Comparison of ENCODE assay signal across 7 cellular contexts in genomic region chr22:22117864-22118544, GRCh38.
DNase-seq lines count a peak whose midpoint lies in the region; ATAC-seq and TF ChIP-seq lines count a peak whose summit lies in the region.
"Not testable (repeated sequence)": the region's sequence is repeated elsewhere in the genome, so short reads cannot be mapped to it uniquely, and the experiment has no call there.

No MANE protein-coding gene starts in this region.

- not testable (repeated sequence) for DNase-seq in CD14-positive monocyte (ENCODE audit: low spot score); HL-60 (ENCODE audit: low read depth in 1 of 2, low spot score in 1 of 2); activated T-cell treated with anti-CD3 and anti-CD28 coated beads, Interleukin-2, amount 50 U/mL, for 4 hours; mammary epithelial cell
- DNase-seq in T-cell = peak in 1 of 34 experiments; percentile 7
- DNase-seq in stimulated activated naive B cell treated with anti-CD40 and anti-IgM and Interleukin-4, amounts not matched to agents 10 μg/mL and 1 μg/mL and 100 μg/mL, for 72 hours = peak; percentile 23

- H3K4me1 ChIP-seq in mammary epithelial cell (ENCODE audit: insufficient read depth, low read length) = not testable (repeated sequence)
- H3K4me1 ChIP-seq in neutrophil (ENCODE audit: control insufficient read depth in 1 of 2, insufficient read depth in 1 of 2, low read depth in 1 of 2, low read length in 1 of 2) = peaks cover 19 to 22% of the 10 kb centered on the region in 2 experiments

- POLR2A ChIA-PET in T-cell (lab: Charles Lee) = not testable (repeated sequence)

- dilution Hi-C loops in mammary epithelial cell (cut with HindIII; ENCODE audit: low sequenced_read_pairs) = not testable (repeated sequence)

- not testable (repeated sequence) for ATAC-seq in T-cell (replicated peaks in 1 of 4); activated T-cell treated with anti-CD3 and anti-CD28 coated beads, Interleukin-2, amount 50 U/mL, for 4 hours
- peak; percentile 67 to 76 for ATAC-seq in stimulated activated naive B cell treated with anti-CD40 and anti-IgM and Interleukin-4, amounts not matched to agents 10 μg/mL and 1 μg/mL and 100 μg/mL, for 72 hours (replicated peaks)

- not testable (repeated sequence) for H3K4me1 Mint-ChIP-seq in CD14-positive monocyte; T-cell; activated T-cell treated with anti-CD3 and anti-CD28 coated beads, Interleukin-2, amount 50 U/mL, for 4 hours (ENCODE audit: low read depth)
- H3K4me1 Mint-ChIP-seq in stimulated activated naive B cell treated with anti-CD40 and anti-IgM and Interleukin-4, amounts not matched to agents 10 μg/mL and 1 μg/mL and 100 μg/mL, for 72 hours = peaks cover 20 to 22% of the 10 kb centered on the region in 2 donors

- intact Hi-C loops in CD14-positive monocyte (cut with micrococcal nuclease); mammary epithelial cell (cut with micrococcal nuclease): not testable (repeated sequence)

- in situ Hi-C loops in mammary epithelial cell (cut with MboI; ENCODE audit: low sequenced_read_pairs in 2 of 2) = not testable (repeated sequence)

- H3K27me3 ChIP-seq in HL-60 (ENCODE audit: insufficient read depth, poor library complexity, severe bottlenecking); mammary epithelial cell (ENCODE audit: insufficient read depth, low read length); neutrophil: not testable (repeated sequence)

- H3K27ac Mint-ChIP-seq in CD14-positive monocyte (peak overlapping the region in 3 of 7 donors; percentile 2 to 87 (median 22)), T-cell (peak overlapping the region in 1 of 2 donors; percentile 49)
- peak overlapping the region; percentile 91 for H3K27ac Mint-ChIP-seq in stimulated activated naive B cell treated with anti-CD40 and anti-IgM and Interleukin-4, amounts not matched to agents 10 μg/mL and 1 μg/mL and 100 μg/mL, for 72 hours

- not testable (repeated sequence) for H3K4me2 ChIP-seq in mammary epithelial cell (ENCODE audit: insufficient read depth, low read depth, low read length)

- not testable (repeated sequence) for H3K79me2 ChIP-seq in mammary epithelial cell (ENCODE audit: insufficient read depth, low read length)

- H3K9ac ChIP-seq in mammary epithelial cell (ENCODE audit: insufficient read depth, low read length) = not testable (repeated sequence)

- not testable (repeated sequence) for H3K9me3 ChIP-seq in mammary epithelial cell (replicated peaks; ENCODE audit: insufficient read depth, low read length); neutrophil

- peak overlapping the region; percentile 86 for H3K27ac ChIP-seq in HL-60 (replicated peaks)
- not testable (repeated sequence) for H3K27ac ChIP-seq in mammary epithelial cell (ENCODE audit: insufficient read depth, low read depth, low read length)
- H3K27ac ChIP-seq in neutrophil = peak overlapping the region; percentile 77

- H2AFZ ChIP-seq in mammary epithelial cell (ENCODE audit: low read depth, low read length) = peak overlapping the region; percentile 44

- not testable (repeated sequence) for TF ChIP-seq CTCF in CD14-positive monocyte (IDR thresholded peaks at IDR 0.05); HL-60 (IDR thresholded peaks at IDR 0.05; ENCODE audit: insufficient read depth, low read length); mammary epithelial cell (conservative IDR thresholded peaks at IDR 0.05 in 1 of 2, IDR thresholded peaks at IDR 0.05 in 1 of 2; ENCODE audit: extremely low read depth in 1 of 2, insufficient read depth in 1 of 2, low read depth in 1 of 2, low read length in 2 of 2); neutrophil (IDR thresholded peaks at IDR 0.05)

- H3K27me3 Mint-ChIP-seq in CD14-positive monocyte (ENCODE audit: low read depth in 3 of 3) (peaks cover 2 to 22% (median 2%) of the 10 kb centered on the region in 3 donors), T-cell (peaks cover 21 to 28% of the 10 kb centered on the region in 2 donors)
- H3K27me3 Mint-ChIP-seq in activated T-cell treated with anti-CD3 and anti-CD28 coated beads, Interleukin-2, amount 50 U/mL, for 4 hours (ENCODE audit: low read depth) = peaks cover 19% of the 10 kb centered on the region
- not testable (repeated sequence) for H3K27me3 Mint-ChIP-seq in stimulated activated naive B cell treated with anti-CD40 and anti-IgM and Interleukin-4, amounts not matched to agents 10 μg/mL and 1 μg/mL and 100 μg/mL, for 72 hours

- not testable (repeated sequence) for H3K36me3 Mint-ChIP-seq in CD14-positive monocyte; T-cell; activated T-cell treated with anti-CD3 and anti-CD28 coated beads, Interleukin-2, amount 50 U/mL, for 4 hours (ENCODE audit: insufficient read depth)
- peaks cover 0 to 19% of the 10 kb centered on the region in 2 donors for H3K36me3 Mint-ChIP-seq in stimulated activated naive B cell treated with anti-CD40 and anti-IgM and Interleukin-4, amounts not matched to agents 10 μg/mL and 1 μg/mL and 100 μg/mL, for 72 hours

- H3K9me3 Mint-ChIP-seq in CD14-positive monocyte; T-cell; activated T-cell treated with anti-CD3 and anti-CD28 coated beads, Interleukin-2, amount 50 U/mL, for 4 hours; stimulated activated naive B cell treated with anti-CD40 and anti-IgM and Interleukin-4, amounts not matched to agents 10 μg/mL and 1 μg/mL and 100 μg/mL, for 72 hours: not testable (repeated sequence)

- CTCF ChIA-PET in T-cell (lab: Charles Lee); mammary epithelial cell (lab: Charles Lee; ENCODE audit: low non-redundant PET): not testable (repeated sequence)

- H3K36me3 ChIP-seq in mammary epithelial cell (ENCODE audit: insufficient read depth, low read length); neutrophil: not testable (repeated sequence)

- H3K4me3 ChIP-seq in HL-60 (replicated peaks; ENCODE audit: insufficient read depth, low read length); mammary epithelial cell (replicated peaks in 1 of 3; ENCODE audit: insufficient read depth in 1 of 3, low read depth in 2 of 3, low read length in 3 of 3): not testable (repeated sequence)
- peak overlapping the region; percentile 43 to 58 for H3K4me3 ChIP-seq in neutrophil (ENCODE audit: low read depth in 1 of 2, low read length in 1 of 2)

- not testable (repeated sequence) for BruUV-seq in mammary epithelial cell (replicated peaks; lab: Mats Ljungman, UMichigan)

- H3K4me3 Mint-ChIP-seq in CD14-positive monocyte = peak overlapping the region; percentile 73 to 85
- H3K4me3 Mint-ChIP-seq in T-cell = peak overlapping the region; percentile 37 to 67 (median 65)
- peak overlapping the region; percentile 37 for H3K4me3 Mint-ChIP-seq in activated T-cell treated with anti-CD3 and anti-CD28 coated beads, Interleukin-2, amount 50 U/mL, for 4 hours
- H3K4me3 Mint-ChIP-seq in stimulated activated naive B cell treated with anti-CD40 and anti-IgM and Interleukin-4, amounts not matched to agents 10 μg/mL and 1 μg/mL and 100 μg/mL, for 72 hours = peak overlapping the region; percentile 82 to 90

- not testable (repeated sequence) for H4K20me1 ChIP-seq in mammary epithelial cell (ENCODE audit: insufficient read depth, low read length)

- 43% methylated on average over 5 of the region's 54 CpGs for WGBS in mammary epithelial cell (ENCODE audit: low coverage, missing lambda C conversion rate)
